ENCODE assay signal across 33 cellular contexts in the genomic region with DNA sequence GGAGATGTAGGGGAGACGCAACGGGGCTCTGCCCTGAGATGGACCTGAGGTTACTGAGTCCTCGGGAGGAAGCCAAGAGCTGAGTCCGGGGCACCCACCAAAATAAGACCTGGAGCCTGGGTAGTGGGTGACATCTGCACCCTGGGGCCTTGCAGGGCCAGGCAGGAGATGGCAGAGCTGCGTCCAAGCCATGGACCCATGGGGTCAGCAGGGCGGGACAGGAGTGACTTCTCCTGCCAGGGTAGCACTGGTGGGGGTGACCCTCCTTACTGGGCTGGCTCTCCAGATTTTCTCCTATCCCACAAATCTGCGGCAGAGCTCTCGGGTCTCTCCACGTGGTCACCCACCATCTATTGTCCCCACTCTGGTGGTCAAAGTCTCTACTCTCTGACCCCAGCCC. TPM values are rescaled to one million over a fixed set of nuclear protein-coding genes. Genes with fewer than 3 reads are reported as not detected.
"Had no signal": no experiment of that assay in that cellular context is flagged by ENCODE, and none has a peak within 500 bp of the region (broad histone marks: within the 10 kb centered on the region; RNA-seq: fewer than 3 reads in every experiment).

No MANE protein-coding gene starts in this region.

- H3K27ac ChIP-seq: ascending aorta, breast epithelium, cardiac muscle cell, colonic mucosa, foreskin keratinocyte, gastrocnemius medialis, WERI-Rb-1 had no signal

- DNase-seq: activated B cell treated with CpG ODN at 0.5 μM for 24 hours; activated CD4-positive, alpha-beta memory T cell treated with anti-CD3 and anti-CD28 coated beads, Interleukin-2, amount 10 ng/mL, durations not matched to agents 7 days and 5 days; activated CD4-positive, alpha-beta T cell treated with anti-CD3 and anti-CD28 coated beads for 36 hours; activated CD4-positive, alpha-beta T cell treated with anti-CD3 and anti-CD28 coated beads, Interleukin-2, amount 10 ng/mL, durations not matched to agents 7 days and 5 days; activated CD4-positive, alpha-beta T cell treated with anti-CD3 and anti-CD28 coated beads, Interleukin-2, amount 50 U/mL, for 4 hours; activated CD8-positive, alpha-beta memory T cell treated with anti-CD3 and anti-CD28 coated beads, Interleukin-2, amount 50 U/mL, for 48 hours; activated gamma-delta T cell; activated naive CD4-positive, alpha-beta T cell; activated naive CD4-positive, alpha-beta T cell treated with anti-CD3 and anti-CD28 coated beads, Interleukin-2, amount 10 ng/mL, durations not matched to agents 7 days and 5 days; activated naive CD8-positive, alpha-beta T cell treated with anti-CD3 and anti-CD28 coated beads, Interleukin-2, amount 10 ng/mL, durations not matched to agents 7 days and 5 days; activated T-cell treated with anti-CD3 and anti-CD28 coated beads for 4 hours; activated T-cell treated with anti-CD3 and anti-CD28 coated beads, Interleukin-2, amount 50 U/mL, for 24 hours; activated T-cell treated with anti-CD3 and anti-CD28 coated beads, Interleukin-2, amount 50 U/mL, for 72 hours; central memory CD4-positive, alpha-beta T cell; cerebellar nuclear complex; colonic mucosa; effector CD8-positive, alpha-beta T cell; endodermal cell; foreskin keratinocyte; gastrocnemius medialis; glutamatergic neuron; T-helper 1 cell; T-helper 17 cell; T1000; WERI-Rb-1 had no signal

- H3K9me3 ChIP-seq: ascending aorta, breast epithelium, colonic mucosa, gastrocnemius medialis had no signal

- H3K4me1 ChIP-seq: ascending aorta, breast epithelium, colonic mucosa, foreskin keratinocyte, gastrocnemius medialis had no signal

- ATAC-seq: activated CD4-positive, alpha-beta T cell treated with anti-CD3 and anti-CD28 coated beads for 36 hours; activated CD4-positive, CD25-positive, alpha-beta regulatory T cell treated with anti-CD3 and anti-CD28 coated beads, Interleukin-2, amount 50 U/mL, for 24 hours; activated naive CD4-positive, alpha-beta T cell treated with anti-CD3 and anti-CD28 coated beads, Interleukin-2, amount 50 U/mL, for 72 hours; activated T-cell treated with anti-CD3 and anti-CD28 coated beads, Interleukin-2, amount 50 U/mL, for 72 hours; esophagus mucosa; foreskin keratinocyte; gastrocnemius medialis; T-helper 17 cell had no signal

- H3K4me3 ChIP-seq: ascending aorta, breast epithelium, cardiac muscle cell, colonic mucosa, gastrocnemius medialis had no signal

- H3K27me3 ChIP-seq: ascending aorta, breast epithelium, colonic mucosa, gastrocnemius medialis had no signal

- H3K36me3 ChIP-seq: ascending aorta, breast epithelium, cardiac muscle cell, colonic mucosa, gastrocnemius medialis, WERI-Rb-1 had no signal

RNA-seq across cellular contexts. Expression of a gene that starts 2.1 kb away (rescaled TPM):
- total RNA-seq: activated B cell treated with CpG ODN at 0.5 μM for 24 hours; activated CD4-positive, alpha-beta memory T cell treated with anti-CD3 and anti-CD28 coated beads, Interleukin-2, amount 10 ng/mL, durations not matched to agents 7 days and 5 days; activated CD4-positive, alpha-beta T cell treated with anti-CD3 and anti-CD28 coated beads for 36 hours; activated CD4-positive, alpha-beta T cell treated with anti-CD3 and anti-CD28 coated beads, Interleukin-2, amount 10 ng/mL, durations not matched to agents 7 days and 5 days; activated naive CD4-positive, alpha-beta T cell treated with anti-CD3 and anti-CD28 coated beads, Interleukin-2, amount 50 U/mL, for 72 hours; activated naive CD8-positive, alpha-beta T cell treated with anti-CD3 and anti-CD28 coated beads, Interleukin-2, amount 10 ng/mL, durations not matched to agents 7 days and 5 days; activated T-cell treated with anti-CD3 and anti-CD28 coated beads, Interleukin-2, amount 50 U/mL, for 72 hours; ascending aorta; breast epithelium; cardiac muscle cell; colonic mucosa; dermis microvascular lymphatic vessel endothelial cell; endodermal cell; epithelial cell of proximal tubule; esophagus mucosa; foreskin keratinocyte; gastrocnemius medialis; T-helper 17 cell had no signal
- polyA plus RNA-seq: cardiac muscle cell, foreskin keratinocyte had no signal

RNA-seq across cellular contexts. Expression of a gene that starts 54.2 kb away (rescaled TPM):
- total RNA-seq: foreskin keratinocyte had no signal
